ENCODE assay signal across 8 cellular contexts in the genomic region with DNA sequence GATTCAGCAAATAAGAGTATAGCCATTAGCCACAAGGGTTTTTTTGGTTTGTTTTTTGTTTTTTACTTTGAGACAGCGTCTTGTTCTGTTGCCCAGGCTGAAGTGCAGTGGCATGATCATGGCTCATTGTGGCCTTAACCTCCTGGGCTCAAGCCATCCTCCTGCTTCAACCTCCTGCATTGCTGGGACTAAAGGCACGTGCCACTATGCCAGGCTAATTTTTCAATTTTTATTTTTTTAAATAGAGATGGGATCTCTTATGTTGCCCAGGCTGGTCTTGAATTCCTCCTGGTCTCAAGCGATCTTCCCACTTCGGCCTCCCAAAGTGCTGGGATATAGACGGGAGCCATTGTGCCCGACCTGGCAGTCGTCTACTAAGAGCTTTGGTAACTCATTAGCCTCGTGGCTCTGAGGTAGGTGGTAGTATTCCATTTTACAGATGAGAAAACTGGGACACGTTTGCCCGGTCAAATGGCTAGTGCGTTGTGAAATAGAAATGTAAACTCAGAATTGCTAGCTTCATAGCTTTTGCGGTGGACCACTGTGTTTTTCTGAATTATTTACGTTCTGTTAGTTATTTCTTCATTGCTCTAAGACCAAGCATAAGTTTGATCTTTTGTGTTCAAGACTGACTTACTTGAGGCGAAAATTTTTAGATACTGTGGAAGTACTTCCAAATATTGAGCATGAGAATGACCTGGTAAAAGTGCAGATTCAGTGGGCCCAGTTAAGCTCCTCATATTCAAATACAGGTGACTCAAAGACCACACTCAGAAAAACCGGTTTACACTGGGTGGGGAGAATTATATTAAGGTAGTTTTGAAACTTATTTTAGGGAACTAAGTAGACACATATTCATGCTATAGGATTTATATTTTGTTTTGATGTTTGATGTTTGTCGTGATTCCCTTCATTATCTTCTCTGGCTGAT. TPM values are rescaled to one million over a fixed set of nuclear protein-coding genes. Genes with fewer than 3 reads are reported as not detected.
A peak's percentile ranks its signal among the peaks of the same experiment; 100 is the strongest.
DNase-seq lines count a peak whose midpoint lies in the region; ATAC-seq and TF ChIP-seq lines count a peak whose summit lies in the region.

No MANE protein-coding gene starts in this region.

- H3K9ac ChIP-seq in Loucy (ENCODE audit: low read depth, low read length, poor library complexity, severe bottlenecking): peak overlapping the region; percentile 95

- TF ChIP-seq CTCF in CD14-positive monocyte (IDR thresholded peaks at IDR 0.05) (no peak), Loucy (conservative IDR thresholded peaks at IDR 0.05; ENCODE audit: low read length) (no peak), dorsolateral prefrontal cortex (IDR thresholded peaks at IDR 0.05 in 54 of 56, conservative IDR thresholded peaks at IDR 0.05 in 2 of 56; ENCODE audit: low read depth in 1 of 56, partially characterized antibody in 56 of 56) (no peak)

- peak overlapping the region; percentile 96 for H3K4me2 ChIP-seq in Loucy (ENCODE audit: low read depth, low read length, poor library complexity, severe bottlenecking)

- no peaks in the 10 kb centered on the region for H3K9me2 ChIP-seq in Loucy (replicated peaks; ENCODE audit: low read depth, low read length)

- H3K27me3 Mint-ChIP-seq in CD14-positive monocyte (ENCODE audit: low read depth in 3 of 3): peaks cover 0 to 2% (median 0%) of the 10 kb centered on the region in 3 donors
- no peaks in the 10 kb centered on the region for H3K27me3 Mint-ChIP-seq in natural killer cell treated with Interleukin-12 subunit alpha and Interleukin-12 subunit beta and Interleukin-15 and Interleukin-18, amount 100 ng/mL, for 72 hours

- H3K4me1 ChIP-seq in Loucy (ENCODE audit: insufficient read depth, low read length, poor library complexity, severe bottlenecking): peaks cover 39% of the 10 kb centered on the region

- H3K27ac Mint-ChIP-seq in CD14-positive monocyte: peak overlapping the region; percentile 57 to 96 (median 95)
- H3K27ac Mint-ChIP-seq in natural killer cell treated with Interleukin-12 subunit alpha and Interleukin-12 subunit beta and Interleukin-15 and Interleukin-18, amount 100 ng/mL, for 72 hours: peak overlapping the region; percentile 92 to 96

- H3K27me3 ChIP-seq in Loucy (ENCODE audit: insufficient read depth, low read length, poor library complexity, severe bottlenecking) (no peaks in the 10 kb centered on the region), dorsolateral prefrontal cortex (no peaks in the 10 kb centered on the region)

- peak overlapping the region in 39 of 59 donors; percentile 3 to 99 (median 95) for H3K27ac ChIP-seq in dorsolateral prefrontal cortex

- no peaks in the 10 kb centered on the region for H3K9me3 ChIP-seq in Loucy (ENCODE audit: insufficient read depth, low read depth, low read length)

- H3F3A ChIP-seq in Loucy (ENCODE audit: low read depth): no peaks in the 10 kb centered on the region

- no peak overlapping the region for H2AFZ ChIP-seq in Loucy (ENCODE audit: low read length)

- H3K36me3 Mint-ChIP-seq in CD14-positive monocyte: peaks cover 8 to 18% of the 10 kb centered on the region in 2 donors
- peaks cover 17% of the 10 kb centered on the region for H3K36me3 Mint-ChIP-seq in natural killer cell treated with Interleukin-12 subunit alpha and Interleukin-12 subunit beta and Interleukin-15 and Interleukin-18, amount 100 ng/mL, for 72 hours

- intact Hi-C loops in CD14-positive monocyte (cut with micrococcal nuclease) (loop anchor here (5.0 kb wide), 2 partner anchors 36 to 44 kb away; a partner anchor contains a TSS), dorsolateral prefrontal cortex (cut with DNase I) (loop anchor here (5.0 to 10.0 kb wide), 2 partner anchors 41 to 264 kb away; no protein-coding TSS in a partner anchor)

- H3K9me3 Mint-ChIP-seq in CD14-positive monocyte: no peaks in the 10 kb centered on the region
- no peaks in the 10 kb centered on the region for H3K9me3 Mint-ChIP-seq in natural killer cell treated with Interleukin-12 subunit alpha and Interleukin-12 subunit beta and Interleukin-15 and Interleukin-18, amount 100 ng/mL, for 72 hours

- DNase-seq in CD14-positive monocyte (ENCODE audit: low spot score) (no peak), dorsolateral prefrontal cortex (no peak), cortex of kidney (lab: John Stamatoyannopoulos, UW) (no peak), NCI-H524 (lab: John Stamatoyannopoulos, UW) (no peak), NCI-H1436 (lab: John Stamatoyannopoulos, UW) (no peak)
- DNase-seq in natural killer cell treated with Interleukin-12 subunit alpha and Interleukin-12 subunit beta and Interleukin-15 and Interleukin-18, amount 100 ng/mL, for 72 hours (ENCODE audit: low spot score): no peak

- peaks cover 67% of the 10 kb centered on the region for H3K4me1 Mint-ChIP-seq in CD14-positive monocyte
- peaks cover 52 to 54% of the 10 kb centered on the region in 2 donors for H3K4me1 Mint-ChIP-seq in natural killer cell treated with Interleukin-12 subunit alpha and Interleukin-12 subunit beta and Interleukin-15 and Interleukin-18, amount 100 ng/mL, for 72 hours (ENCODE audit: low read depth in 2 of 2)

- no peak for ATAC-seq in natural killer cell treated with Interleukin-12 subunit alpha and Interleukin-12 subunit beta and Interleukin-15 and Interleukin-18, amount 100 ng/mL, for 72 hours
- ATAC-seq in HG02642 (IDR thresholded peaks at IDR 0.05; ENCODE audit: poor library complexity, unreplicated experiment): no peak

- peaks cover 88% of the 10 kb centered on the region for H3K79me2 ChIP-seq in Loucy (ENCODE audit: insufficient read depth, low read length)

- H3K4me3 ChIP-seq in Loucy (ENCODE audit: low read length, poor library complexity, severe bottlenecking) (peak overlapping the region; percentile 87), dorsolateral prefrontal cortex (peak overlapping the region; percentile 69 to 100 (median 94))

- peak overlapping the region; percentile 95 to 98 for H3K4me3 Mint-ChIP-seq in CD14-positive monocyte
- peak overlapping the region; percentile 98 for H3K4me3 Mint-ChIP-seq in natural killer cell treated with Interleukin-12 subunit alpha and Interleukin-12 subunit beta and Interleukin-15 and Interleukin-18, amount 100 ng/mL, for 72 hours

- H3K36me3 ChIP-seq in Loucy (ENCODE audit: insufficient read depth, low read length): no peaks in the 10 kb centered on the region

- peaks cover 57% of the 10 kb centered on the region for H4K20me1 ChIP-seq in Loucy (ENCODE audit: insufficient read depth, low read length, poor library complexity, severe bottlenecking)

RNA-seq across cellular contexts. Expression of a gene that starts 2.1 kb away (rescaled TPM):
- polyA plus RNA-seq in CD14-positive monocyte: 10 to 100 TPM; 48.0 to 65.7 TPM
- total RNA-seq in dorsolateral prefrontal cortex: 10 to 100 TPM; 41.7 to 82.4 (median 57.8) TPM
- 10 to 100 TPM; 55.2 to 86.2 TPM for total RNA-seq in natural killer cell treated with Interleukin-12 subunit alpha and Interleukin-12 subunit beta and Interleukin-15 and Interleukin-18, amount 100 ng/mL, for 72 hours

RNA-seq across cellular contexts. Expression of a gene that starts 44.6 kb away (rescaled TPM):
- polyA plus RNA-seq in CD14-positive monocyte: 1 to 10 TPM; 1.8 to 3.2 TPM
- total RNA-seq in dorsolateral prefrontal cortex: 10 to 100 TPM; 17.4 to 50.9 (median 25.6) TPM
- total RNA-seq in natural killer cell treated with Interleukin-12 subunit alpha and Interleukin-12 subunit beta and Interleukin-15 and Interleukin-18, amount 100 ng/mL, for 72 hours: 10 to 100 TPM; 38.6 to 45.2 TPM
